ENCODE assay signal across 8 cellular contexts in the genomic region with DNA sequence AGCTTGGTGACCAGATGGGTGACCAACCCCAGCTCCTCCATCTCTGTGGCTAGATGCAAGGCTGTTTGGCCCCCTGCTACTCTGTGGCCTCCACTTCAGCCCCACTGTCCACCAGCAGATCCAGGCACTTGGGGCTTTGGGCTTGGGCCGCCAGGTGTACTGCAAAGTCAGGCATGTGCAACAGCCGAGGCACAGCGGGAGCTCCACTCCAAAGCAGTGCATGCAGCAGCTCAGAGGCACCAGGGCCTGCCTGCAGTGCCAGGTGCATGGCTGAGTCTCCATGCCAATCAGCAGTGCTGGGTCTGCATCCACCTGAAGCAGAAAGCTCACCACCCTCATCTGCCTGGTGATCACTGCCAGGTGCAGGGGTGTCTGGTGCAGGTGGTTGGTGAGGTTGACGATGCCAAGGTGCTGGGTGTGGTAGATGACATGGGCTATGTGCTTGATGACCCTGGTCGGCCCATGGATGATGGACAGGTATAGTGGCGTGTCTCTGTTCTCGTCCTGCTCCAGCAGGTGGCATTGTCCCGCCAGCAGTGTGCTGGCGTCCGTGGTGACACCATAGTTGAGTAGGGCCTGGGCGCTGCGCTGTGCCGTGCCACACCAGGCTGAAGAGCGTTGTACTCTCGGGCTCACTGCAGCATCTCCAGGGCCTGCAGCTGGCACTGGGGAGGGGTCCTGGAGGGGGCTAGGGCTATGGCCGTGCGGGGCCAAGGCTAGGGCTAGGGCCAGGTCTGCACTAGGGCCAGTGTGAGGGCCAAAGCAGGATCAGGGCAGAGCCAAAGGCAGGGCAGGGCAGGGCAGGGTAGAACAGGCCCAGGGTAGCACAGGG. TPM values are rescaled to one million over a fixed set of nuclear protein-coding genes. Genes with fewer than 3 reads are reported as not detected.
DNase-seq lines count a peak whose midpoint lies in the region; ATAC-seq and TF ChIP-seq lines count a peak whose summit lies in the region.

No MANE protein-coding gene starts in this region.

- H3K4me3 ChIP-seq in colonic mucosa, result no peak overlapping the region

- POLR2A ChIA-PET in activated CD4-positive, alpha-beta T cell treated with anti-CD3 and anti-CD28 coated beads for 36 hours (lab: Charles Lee), result no interaction called here

- TF ChIP-seq CTCF in colonic mucosa (IDR thresholded peaks at IDR 0.05), result peak; percentile 52

- no peak overlapping the region for H3K27ac ChIP-seq in colonic mucosa

- no peaks in the 10 kb centered on the region for H3K36me3 ChIP-seq in colonic mucosa

- no peak overlapping the region for H3K9ac ChIP-seq in colonic mucosa (ENCODE audit: low read depth in 2 of 2, low read length in 2 of 2)

- H3K4me1 Mint-ChIP-seq in activated CD4-positive, alpha-beta T cell treated with anti-CD3 and anti-CD28 coated beads for 36 hours, result no peaks in the 10 kb centered on the region
- H3K4me1 Mint-ChIP-seq in stimulated activated naive CD8-positive, alpha-beta T cell treated with anti-CD3 and anti-CD28 coated beads, Interleukin-15, amount 100 ng/mL, for 72 hours, result no peaks in the 10 kb centered on the region
- peaks cover under 1% of the 10 kb centered on the region for H3K4me1 Mint-ChIP-seq in activated T-helper 2 cell treated with anti-CD3 and anti-CD28 coated beads, Interferon-gamma antibody, Interleukin-2, Interleukin-4, amounts not matched to agents 10 μg/mL and 5 μg/mL and 100 μg/mL, durations not matched to agents 14 hours and 24 hours and 36 hours (ENCODE audit: low read depth)

- DNase-seq in activated CD4-positive, alpha-beta T cell treated with anti-CD3 and anti-CD28 coated beads for 36 hours, result peak; percentile 31
- no peak for DNase-seq in activated CD4-positive, alpha-beta T cell treated with anti-CD3 and anti-CD28 coated beads for 1 hour
- DNase-seq in NCI-H2029 treated with DMSO at 0.1 percent for 48 hours (lab: John Stamatoyannopoulos, UW) (peak; percentile 48), colonic mucosa (peak; percentile 63), T-helper 9 cell (no peak)
- DNase-seq in stimulated activated naive CD8-positive, alpha-beta T cell treated with anti-CD3 and anti-CD28 coated beads, Interleukin-15, amount 100 ng/mL, for 72 hours, result no peak
- no peak for DNase-seq in activated T-helper 2 cell treated with anti-CD3 and anti-CD28 coated beads, Interferon-gamma antibody, Interleukin-2, Interleukin-4, amounts not matched to agents 10 μg/mL and 5 μg/mL and 100 μg/mL, durations not matched to agents 14 hours and 24 hours and 36 hours (ENCODE audit: low spot score)

- no peak for TF ChIP-seq POLR2A in GM18505 (IDR thresholded peaks at IDR 0.05; ENCODE audit: borderline replicate concordance, extremely low read depth, insufficient read depth, insufficient read length)

- intact Hi-C loops in activated CD4-positive, alpha-beta T cell treated with anti-CD3 and anti-CD28 coated beads for 36 hours (cut with DNase I, micrococcal nuclease), result loop anchor here (1.0 to 10.0 kb wide), 2 partner anchors 142 to 145 kb away; no protein-coding TSS in a partner anchor
- intact Hi-C loops in colonic mucosa (cut with DNase I), result loop anchor here (2.0 kb wide), 1 partner anchor 144 kb away; no protein-coding TSS in a partner anchor
- intact Hi-C loops in activated T-helper 2 cell treated with anti-CD3 and anti-CD28 coated beads, Interferon-gamma antibody, Interleukin-2, Interleukin-4, amounts not matched to agents 10 μg/mL and 5 μg/mL and 100 μg/mL, durations not matched to agents 14 hours and 24 hours and 36 hours (cut with micrococcal nuclease), result loop anchor here (1.0 kb wide), 1 partner anchor 145 kb away; no protein-coding TSS in a partner anchor

- CTCF ChIA-PET in activated CD4-positive, alpha-beta T cell treated with anti-CD3 and anti-CD28 coated beads for 36 hours (lab: Charles Lee), result no interaction called here

- no peaks in the 10 kb centered on the region for H3K9me3 ChIP-seq in colonic mucosa

- H3K27ac Mint-ChIP-seq in activated CD4-positive, alpha-beta T cell treated with anti-CD3 and anti-CD28 coated beads for 36 hours, result no peak overlapping the region
- H3K27ac Mint-ChIP-seq in stimulated activated naive CD8-positive, alpha-beta T cell treated with anti-CD3 and anti-CD28 coated beads, Interleukin-15, amount 100 ng/mL, for 72 hours, result no peak overlapping the region
- H3K27ac Mint-ChIP-seq in activated T-helper 2 cell treated with anti-CD3 and anti-CD28 coated beads, Interferon-gamma antibody, Interleukin-2, Interleukin-4, amounts not matched to agents 10 μg/mL and 5 μg/mL and 100 μg/mL, durations not matched to agents 14 hours and 24 hours and 36 hours, result no peak overlapping the region

- peaks cover 3% of the 10 kb centered on the region for H3K9me3 Mint-ChIP-seq in activated CD4-positive, alpha-beta T cell treated with anti-CD3 and anti-CD28 coated beads for 36 hours (ENCODE audit: low read depth)
- peaks cover 0 to 6% of the 10 kb centered on the region in 2 donors for H3K9me3 Mint-ChIP-seq in stimulated activated naive CD8-positive, alpha-beta T cell treated with anti-CD3 and anti-CD28 coated beads, Interleukin-15, amount 100 ng/mL, for 72 hours
- no peaks in the 10 kb centered on the region for H3K9me3 Mint-ChIP-seq in activated T-helper 2 cell treated with anti-CD3 and anti-CD28 coated beads, Interferon-gamma antibody, Interleukin-2, Interleukin-4, amounts not matched to agents 10 μg/mL and 5 μg/mL and 100 μg/mL, durations not matched to agents 14 hours and 24 hours and 36 hours

- H3K27me3 ChIP-seq in colonic mucosa, result no peaks in the 10 kb centered on the region

- no peaks in the 10 kb centered on the region for H3K4me1 ChIP-seq in colonic mucosa

- H3K4me3 Mint-ChIP-seq in activated CD4-positive, alpha-beta T cell treated with anti-CD3 and anti-CD28 coated beads for 36 hours, result no peak overlapping the region
- H3K4me3 Mint-ChIP-seq in stimulated activated naive CD8-positive, alpha-beta T cell treated with anti-CD3 and anti-CD28 coated beads, Interleukin-15, amount 100 ng/mL, for 72 hours, result no peak overlapping the region
- no peak overlapping the region for H3K4me3 Mint-ChIP-seq in activated T-helper 2 cell treated with anti-CD3 and anti-CD28 coated beads, Interferon-gamma antibody, Interleukin-2, Interleukin-4, amounts not matched to agents 10 μg/mL and 5 μg/mL and 100 μg/mL, durations not matched to agents 14 hours and 24 hours and 36 hours (ENCODE audit: low read depth)

- peak; percentile 63 for ATAC-seq in activated CD4-positive, alpha-beta T cell treated with anti-CD3 and anti-CD28 coated beads for 36 hours
- ATAC-seq in stimulated activated naive CD8-positive, alpha-beta T cell treated with anti-CD3 and anti-CD28 coated beads, Interleukin-15, amount 100 ng/mL, for 72 hours, result peak; percentile 41
- no peak for ATAC-seq in GM18505 (IDR thresholded peaks at IDR 0.05; ENCODE audit: unreplicated experiment)

- H3K36me3 Mint-ChIP-seq in activated CD4-positive, alpha-beta T cell treated with anti-CD3 and anti-CD28 coated beads for 36 hours (ENCODE audit: low read depth), result no peaks in the 10 kb centered on the region
- H3K36me3 Mint-ChIP-seq in activated T-helper 2 cell treated with anti-CD3 and anti-CD28 coated beads, Interferon-gamma antibody, Interleukin-2, Interleukin-4, amounts not matched to agents 10 μg/mL and 5 μg/mL and 100 μg/mL, durations not matched to agents 14 hours and 24 hours and 36 hours (ENCODE audit: low read depth), result no peaks in the 10 kb centered on the region

- H3K27me3 Mint-ChIP-seq in activated CD4-positive, alpha-beta T cell treated with anti-CD3 and anti-CD28 coated beads for 36 hours, result peaks cover 6% of the 10 kb centered on the region
- H3K27me3 Mint-ChIP-seq in stimulated activated naive CD8-positive, alpha-beta T cell treated with anti-CD3 and anti-CD28 coated beads, Interleukin-15, amount 100 ng/mL, for 72 hours, result peaks cover 6% of the 10 kb centered on the region
- H3K27me3 Mint-ChIP-seq in activated T-helper 2 cell treated with anti-CD3 and anti-CD28 coated beads, Interferon-gamma antibody, Interleukin-2, Interleukin-4, amounts not matched to agents 10 μg/mL and 5 μg/mL and 100 μg/mL, durations not matched to agents 14 hours and 24 hours and 36 hours (ENCODE audit: low read depth), result peaks cover 4% of the 10 kb centered on the region

RNA-seq across cellular contexts. Expression of a gene that starts 1.0 kb away (rescaled TPM):
- total RNA-seq in activated CD4-positive, alpha-beta T cell treated with anti-CD3 and anti-CD28 coated beads for 36 hours, result not detected
- total RNA-seq in colonic mucosa, result under 1 TPM; 0.19 to 0.40 TPM
- not detected in 2 replicates for total RNA-seq in activated T-helper 2 cell treated with anti-CD3 and anti-CD28 coated beads, Interferon-gamma antibody, Interleukin-2, Interleukin-4, amounts not matched to agents 10 μg/mL and 5 μg/mL and 100 μg/mL, durations not matched to agents 14 hours and 24 hours and 36 hours

Comparison
In these comparisons a context has a peak if more than half of its experiments do, and no peak if none do; other contexts are left out.
1. DNase-seq: peak in activated CD4-positive, alpha-beta T cell treated with anti-CD3 and anti-CD28 coated beads for 36 hours (single experiment), NCI-H2029 treated with DMSO at 0.1 percent for 48 hours (single experiment) and colonic mucosa (single experiment); none in activated CD4-positive, alpha-beta T cell treated with anti-CD3 and anti-CD28 coated beads for 1 hour (single experiment), stimulated activated naive CD8-positive, alpha-beta T cell treated with anti-CD3 and anti-CD28 coated beads, Interleukin-15, amount 100 ng/mL, for 72 hours (0 of 2), T-helper 9 cell (single experiment) and activated T-helper 2 cell treated with anti-CD3 and anti-CD28 coated beads, Interferon-gamma antibody, Interleukin-2, Interleukin-4, amounts not matched to agents 10 μg/mL and 5 μg/mL and 100 μg/mL, durations not matched to agents 14 hours and 24 hours and 36 hours (single experiment).